In the genomic region with DNA sequence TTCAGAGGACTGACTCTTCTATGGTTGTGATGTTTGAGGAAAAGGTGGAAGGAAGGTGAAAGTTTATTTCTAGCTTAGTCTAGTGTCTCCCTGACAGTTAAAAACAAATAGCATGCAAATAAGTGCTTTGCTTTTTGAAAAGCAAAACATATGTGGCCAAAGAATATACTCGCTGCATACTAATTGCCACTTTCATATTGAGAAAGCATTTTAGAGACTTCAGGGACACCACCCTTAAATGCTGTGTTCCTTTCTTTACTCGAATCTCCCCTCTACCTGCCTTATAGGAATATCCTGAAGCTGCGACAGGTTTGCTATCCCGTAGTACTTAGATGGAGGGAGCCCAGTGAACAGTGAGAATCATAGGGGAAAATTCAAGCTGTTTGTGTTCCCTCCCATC, we compare ENCODE assay signal across 27 cellular contexts. TPM values are rescaled to one million over a fixed set of nuclear protein-coding genes. Genes with fewer than 3 reads are reported as not detected.
"Had no signal": no experiment of that assay in that cellular context is flagged by ENCODE, and none has a peak within 500 bp of the region (broad histone marks: within the 10 kb centered on the region; RNA-seq: fewer than 3 reads in every experiment).

No MANE protein-coding gene starts in this region.

- H3K27me3 ChIP-seq: body of pancreas, dorsolateral prefrontal cortex, gastrocnemius medialis, ovary, right lobe of liver, tibial artery had no signal

- H3K4me3 ChIP-seq: body of pancreas, gastrocnemius medialis, ovary, right lobe of liver, smooth muscle cell, tibial artery had no signal

- H3K9me3 ChIP-seq: body of pancreas, gastrocnemius medialis, ovary, right lobe of liver, tibial artery had no signal

- DNase-seq: activated CD4-positive, alpha-beta memory T cell treated with anti-CD3 and anti-CD28 coated beads, Interleukin-2, amount 10 ng/mL, durations not matched to agents 7 days and 5 days; activated CD4-positive, alpha-beta T cell treated with anti-CD3 and anti-CD28 coated beads for 48 hours; activated CD4-positive, CD25-positive, alpha-beta regulatory T cell; activated CD8-positive, alpha-beta memory T cell treated with anti-CD3 and anti-CD28 coated beads, Interleukin-2, amount 10 ng/mL, durations not matched to agents 7 days and 5 days; activated naive CD4-positive, alpha-beta T cell treated with anti-CD3 and anti-CD28 coated beads for 36 hours; activated T-cell treated with anti-CD3 and anti-CD28 coated beads, Interleukin-2, amount 50 U/mL, for 1 hour; body of pancreas; dorsolateral prefrontal cortex; gastrocnemius medialis; head of caudate nucleus; mesendoderm; naive thymus-derived CD4-positive, alpha-beta T cell; ovary; right lobe of liver; stimulated activated CD4-positive, alpha-beta T cell treated with anti-CD3 and anti-CD28 coated beads, Interleukin-4, amount 100 ng/mL, for 24 hours; T1000; tibial artery had no signal

- H3K36me3 Mint-ChIP-seq: stimulated activated memory B cell treated with anti-CD40 and anti-IgM and Interleukin-4, amounts not matched to agents 10 μg/mL and 1 μg/mL and 100 μg/mL, for 72 hours had no signal

- H3K4me3 Mint-ChIP-seq: activated CD4-positive, alpha-beta memory T cell treated with anti-CD3 and anti-CD28 coated beads, Interleukin-2, amount 10 ng/mL, durations not matched to agents 7 days and 5 days; activated CD8-positive, alpha-beta memory T cell treated with anti-CD3 and anti-CD28 coated beads, Interleukin-2, amount 10 ng/mL, durations not matched to agents 7 days and 5 days; activated naive CD4-positive, alpha-beta T cell treated with anti-CD3 and anti-CD28 coated beads for 36 hours; activated T-helper 17 cell treated with anti-CD3 and anti-CD28 coated beads, Interleukin-2, amount 50 U/mL, for 72 hours; naive thymus-derived CD4-positive, alpha-beta T cell; stimulated activated memory B cell treated with anti-CD40 and anti-IgM and Interleukin-4, amounts not matched to agents 10 μg/mL and 1 μg/mL and 100 μg/mL, for 72 hours had no signal

- H3K4me1 Mint-ChIP-seq: activated CD4-positive, alpha-beta memory T cell treated with anti-CD3 and anti-CD28 coated beads, Interleukin-2, amount 10 ng/mL, durations not matched to agents 7 days and 5 days; activated CD8-positive, alpha-beta memory T cell treated with anti-CD3 and anti-CD28 coated beads, Interleukin-2, amount 10 ng/mL, durations not matched to agents 7 days and 5 days; activated T-helper 17 cell treated with anti-CD3 and anti-CD28 coated beads, Interleukin-2, amount 50 U/mL, for 72 hours; naive thymus-derived CD4-positive, alpha-beta T cell had no signal

- ATAC-seq: activated CD8-positive, alpha-beta memory T cell treated with anti-CD3 and anti-CD28 coated beads, Interleukin-2, amount 10 ng/mL, durations not matched to agents 7 days and 5 days; activated T-helper 17 cell treated with anti-CD3 and anti-CD28 coated beads, Interleukin-2, amount 50 U/mL, for 72 hours; body of pancreas; gastrocnemius medialis; naive thymus-derived CD4-positive, alpha-beta T cell; right lobe of liver; stimulated activated memory B cell treated with anti-CD40 and anti-IgM and Interleukin-4, amounts not matched to agents 10 μg/mL and 1 μg/mL and 100 μg/mL, for 72 hours had no signal

- H3K9me3 Mint-ChIP-seq: activated CD4-positive, alpha-beta memory T cell treated with anti-CD3 and anti-CD28 coated beads, Interleukin-2, amount 10 ng/mL, durations not matched to agents 7 days and 5 days; activated naive CD4-positive, alpha-beta T cell treated with anti-CD3 and anti-CD28 coated beads for 36 hours; activated T-helper 17 cell treated with anti-CD3 and anti-CD28 coated beads, Interleukin-2, amount 50 U/mL, for 72 hours; stimulated activated memory B cell treated with anti-CD40 and anti-IgM and Interleukin-4, amounts not matched to agents 10 μg/mL and 1 μg/mL and 100 μg/mL, for 72 hours had no signal

- H3K36me3 ChIP-seq: gastrocnemius medialis, ovary, right lobe of liver, tibial artery had no signal

- H3K27ac Mint-ChIP-seq: activated CD4-positive, alpha-beta memory T cell treated with anti-CD3 and anti-CD28 coated beads, Interleukin-2, amount 10 ng/mL, durations not matched to agents 7 days and 5 days; activated CD8-positive, alpha-beta memory T cell treated with anti-CD3 and anti-CD28 coated beads, Interleukin-2, amount 10 ng/mL, durations not matched to agents 7 days and 5 days; activated naive CD4-positive, alpha-beta T cell treated with anti-CD3 and anti-CD28 coated beads for 36 hours; activated T-helper 17 cell treated with anti-CD3 and anti-CD28 coated beads, Interleukin-2, amount 50 U/mL, for 72 hours; naive thymus-derived CD4-positive, alpha-beta T cell; stimulated activated memory B cell treated with anti-CD40 and anti-IgM and Interleukin-4, amounts not matched to agents 10 μg/mL and 1 μg/mL and 100 μg/mL, for 72 hours had no signal

RNA-seq across cellular contexts. Expression of a gene that starts 32.1 kb away (rescaled TPM):
- total RNA-seq: activated CD4-positive, alpha-beta memory T cell treated with anti-CD3 and anti-CD28 coated beads, Interleukin-2, amount 10 ng/mL, durations not matched to agents 7 days and 5 days; activated CD8-positive, alpha-beta memory T cell treated with anti-CD3 and anti-CD28 coated beads, Interleukin-2, amount 10 ng/mL, durations not matched to agents 7 days and 5 days; activated naive CD4-positive, alpha-beta T cell treated with anti-CD3 and anti-CD28 coated beads for 36 hours; activated T-helper 17 cell treated with anti-CD3 and anti-CD28 coated beads, Interleukin-2, amount 50 U/mL, for 72 hours; body of pancreas; cardiac septum; dorsolateral prefrontal cortex; gastrocnemius medialis; liver; mucosa of gallbladder; naive thymus-derived CD4-positive, alpha-beta T cell; ovary; pulmonary artery endothelial cell; right lobe of liver; smooth muscle cell; subcutaneous adipose tissue; T-helper 1 cell treated with Interleukin-12 subunit alpha and Interleukin-12 subunit beta and Interleukin-4 antibody, amounts not matched to agents 30 ng/mL and 1 ng/mL, for 36 hours; urinary bladder had no signal
